Comparison of ENCODE assay signal across 17 cellular contexts in the genomic region with DNA sequence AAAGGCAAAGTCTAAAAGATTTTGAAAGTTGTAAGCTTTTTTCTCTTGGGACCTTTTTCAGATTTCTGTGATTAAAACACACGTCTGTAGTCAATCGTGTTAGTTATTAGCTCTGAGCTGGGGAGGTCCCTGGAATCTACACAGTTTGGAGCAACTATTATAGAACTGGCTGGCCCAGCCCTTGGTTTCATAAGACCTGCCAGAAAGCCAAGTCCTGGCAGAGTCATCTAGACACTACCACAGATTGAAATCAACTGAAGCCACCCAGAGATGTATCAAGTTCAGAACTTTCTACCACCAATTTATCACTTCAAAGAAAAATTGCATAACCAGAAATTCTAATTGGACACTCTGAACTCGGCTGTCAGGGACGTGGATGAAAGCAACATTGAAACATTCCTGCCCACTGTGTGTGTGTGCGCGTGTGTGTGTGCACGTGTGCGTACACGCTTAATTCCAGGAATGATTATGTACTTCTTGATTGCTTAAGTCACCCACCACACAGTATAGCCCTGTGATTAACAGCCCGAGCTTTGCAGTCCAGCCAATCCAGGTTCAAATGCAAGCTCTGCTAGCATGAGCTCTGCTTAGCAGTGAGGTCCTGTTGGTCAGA.
DNase-seq lines count a peak whose midpoint lies in the region; ATAC-seq and TF ChIP-seq lines count a peak whose summit lies in the region.
"Had no signal": no experiment of that assay in that cellular context is flagged by ENCODE, and none has a peak within 500 bp of the region (broad histone marks: within the 10 kb centered on the region; RNA-seq: fewer than 3 reads in every experiment).

No MANE protein-coding gene starts in this region.

- peaks cover 0 to 36% (median 0%) of the 10 kb centered on the region in 3 donors for H3K4me1 ChIP-seq in gastroesophageal sphincter
- no peaks in the 10 kb centered on the region for H3K4me1 ChIP-seq in OCI-LY7 (ENCODE audit: insufficient read depth, low read length, poor library complexity, severe bottlenecking)

- 74 to 75% methylated on average over 10 of the region's 10 CpGs for WGBS in gastroesophageal sphincter (ENCODE audit: low coverage in 1 of 2), 2 donors

- H3K27me3 ChIP-seq in gastroesophageal sphincter: no peaks in the 10 kb centered on the region

- ATAC-seq in esophagus mucosa (peak; percentile 65), gastroesophageal sphincter (peak; percentile 80), sciatic nerve (peak; percentile 85), GM21447 (IDR thresholded peaks at IDR 0.05; ENCODE audit: unreplicated experiment) (no peak)
- ATAC-seq: HCT116 had no signal

- no peaks in the 10 kb centered on the region for H3K27me3 Mint-ChIP-seq in glutamatergic neuron (ENCODE audit: unreplicated experiment)

- TF ChIP-seq CTCF in AG09309 (IDR thresholded peaks at IDR 0.05; ENCODE audit: control insufficient read depth, insufficient read depth, low read depth, low read length, missing control alignments): no peak
- TF ChIP-seq CTCF in gastroesophageal sphincter (IDR thresholded peaks at IDR 0.05): no peak
- TF ChIP-seq CTCF in glutamatergic neuron (IDR thresholded peaks at IDR 0.05; ENCODE audit: partially characterized antibody, unreplicated experiment): no peak
- TF ChIP-seq CTCF in OCI-LY7 (conservative IDR thresholded peaks at IDR 0.05; ENCODE audit: low read length): no peak

- no peak overlapping the region for H3K27ac Mint-ChIP-seq in glutamatergic neuron (ENCODE audit: unreplicated experiment)

- no peak overlapping the region for H2AFZ ChIP-seq in OCI-LY7 (ENCODE audit: low read length)

- no TSS peak for BruUV-seq in OCI-LY7 (replicated peaks; lab: Mats Ljungman, UMichigan)

- H3K79me2 ChIP-seq in OCI-LY7 (ENCODE audit: insufficient read depth, low read depth, low read length): no peaks in the 10 kb centered on the region

- POLR2A ChIA-PET in OCI-LY7 (lab: Charles Lee): no interaction called here

- intact Hi-C loops in sciatic nerve (cut with DNase I): no loop called here
- intact Hi-C loops in OCI-LY7 (cut with micrococcal nuclease; ENCODE audit: unreplicated experiment): no loop called here

- CTCF ChIA-PET in OCI-LY7 (lab: Charles Lee; ENCODE audit: unreplicated experiment): no interaction called here

- H4K20me1 ChIP-seq in OCI-LY7 (ENCODE audit: insufficient read depth, low read length): no peaks in the 10 kb centered on the region

- H3K36me3 ChIP-seq in gastroesophageal sphincter (no peaks in the 10 kb centered on the region), OCI-LY7 (ENCODE audit: insufficient read depth, low read length) (no peaks in the 10 kb centered on the region)

- no peaks in the 10 kb centered on the region for H3K9me3 ChIP-seq in gastroesophageal sphincter
- no peaks in the 10 kb centered on the region for H3K9me3 ChIP-seq in OCI-LY7 (ENCODE audit: low read length)

- H3K4me2 ChIP-seq in OCI-LY7 (ENCODE audit: low read length): no peak overlapping the region

- no peak overlapping the region for H3K4me3 Mint-ChIP-seq in glutamatergic neuron (ENCODE audit: unreplicated experiment)

- H3K9me3 Mint-ChIP-seq in glutamatergic neuron (ENCODE audit: unreplicated experiment): no peaks in the 10 kb centered on the region

- H3K9me2 ChIP-seq in OCI-LY7 (ENCODE audit: insufficient read depth, low read length): no peaks in the 10 kb centered on the region

- no peak for TF ChIP-seq EP300 in gastroesophageal sphincter (IDR thresholded peaks at IDR 0.05)

- TF ChIP-seq POLR2A in gastroesophageal sphincter (IDR thresholded peaks at IDR 0.05): no peak

- H3K4me1 Mint-ChIP-seq in glutamatergic neuron (ENCODE audit: low read depth, unreplicated experiment): peaks cover 3% of the 10 kb centered on the region

- H3K36me3 Mint-ChIP-seq in glutamatergic neuron (ENCODE audit: unreplicated experiment): peaks cover 9% of the 10 kb centered on the region

- H3K27ac ChIP-seq in gastroesophageal sphincter (peak overlapping the region in 3 of 4 donors; percentile 34 to 54 (median 50)), OCI-LY7 (ENCODE audit: low read depth, low read length, poor library complexity, severe bottlenecking) (no peak overlapping the region)
- H3K27ac ChIP-seq: C4-2B, RWPE1 had no signal

- H3K4me3 ChIP-seq in AG09309 (ENCODE audit: control insufficient read depth, low read depth, low read length): no peak overlapping the region
- no peak overlapping the region for H3K4me3 ChIP-seq in gastroesophageal sphincter
- H3K4me3 ChIP-seq in OCI-LY7 (ENCODE audit: low read depth, low read length, poor library complexity, severe bottlenecking): no peak overlapping the region

- peak; percentile 37 for DNase-seq in AG09309 (ENCODE audit: low read depth)
- no peak for DNase-seq in sciatic nerve (ENCODE audit: low spot score)
- DNase-seq in glutamatergic neuron: no peak
- DNase-seq in NCI-H2171 (lab: John Stamatoyannopoulos, UW): no peak
- no peak for DNase-seq in OCI-LY7 (ENCODE audit: low spot score)
- DNase-seq: COR-L47; EL; NCI-H1417; NCI-H1930; NCI-H446; NK-92 treated with Interleukin-12 subunit alpha and Interleukin-12 subunit beta, amount 100 ng/mL, for 24 hours had no signal
